In genomic region chr15:98292442-98293240, GRCh38 we compare ENCODE assay signal across 8 cellular contexts.
DNase-seq lines count a peak whose midpoint lies in the region; ATAC-seq lines count a peak whose summit lies in the region.

No MANE protein-coding gene starts in this region.

- no peak overlapping the region for H3K27ac Mint-ChIP-seq in activated naive CD8-positive, alpha-beta T cell treated with anti-CD3 and anti-CD28 coated beads for 36 hours

- DNase-seq in SIG-M5 treated with dmso at 0.1 percent for 504 hours (lab: John Stamatoyannopoulos, UW; ENCODE audit: unreplicated experiment) = peak; percentile 4
- no peak for DNase-seq in SIG-M5 (lab: John Stamatoyannopoulos, UW)
- DNase-seq in NCI-H524 (lab: John Stamatoyannopoulos, UW) = peak; percentile 67 to 77
- peak; percentile 41 for DNase-seq in activated naive CD8-positive, alpha-beta T cell treated with anti-CD3 and anti-CD28 coated beads for 36 hours
- peak; percentile 13 for DNase-seq in stimulated activated CD8-positive, alpha-beta memory T cell treated with anti-CD3 and anti-CD28 coated beads, Interleukin-15, amount 100 ng/mL, for 24 hours (ENCODE audit: low read depth)

- H3K4me3 Mint-ChIP-seq in activated naive CD8-positive, alpha-beta T cell treated with anti-CD3 and anti-CD28 coated beads for 36 hours = no peak overlapping the region

- no peaks in the 10 kb centered on the region for H3K36me3 Mint-ChIP-seq in activated naive CD8-positive, alpha-beta T cell treated with anti-CD3 and anti-CD28 coated beads for 36 hours

- ATAC-seq in HG02623 (IDR thresholded peaks at IDR 0.05; ENCODE audit: unreplicated experiment) = peak; percentile 62
- no peak for ATAC-seq in GM19035 (IDR thresholded peaks at IDR 0.05; ENCODE audit: unreplicated experiment)

- H3K9me3 Mint-ChIP-seq in activated naive CD8-positive, alpha-beta T cell treated with anti-CD3 and anti-CD28 coated beads for 36 hours = no peaks in the 10 kb centered on the region

- H3K4me3 ChIP-seq in iPS-18c (ENCODE audit: insufficient read depth, low read depth, low read length) = peak overlapping the region; percentile 56

- no peaks in the 10 kb centered on the region for H3K4me1 Mint-ChIP-seq in activated naive CD8-positive, alpha-beta T cell treated with anti-CD3 and anti-CD28 coated beads for 36 hours

- H3K27me3 Mint-ChIP-seq in activated naive CD8-positive, alpha-beta T cell treated with anti-CD3 and anti-CD28 coated beads for 36 hours = peaks cover 54% of the 10 kb centered on the region

- no peaks in the 10 kb centered on the region for H3K9me3 ChIP-seq in iPS-18c (ENCODE audit: control insufficient read depth, insufficient read depth, low read length)
